Comparison of ENCODE assay signal across 9 cellular contexts in genomic region chr18:40413160-40413559, GRCh38.
DNase-seq lines count a peak whose midpoint lies in the region; ATAC-seq, FAIRE-seq and TF ChIP-seq lines count a peak whose summit lies in the region.
"Had no signal": no experiment of that assay in that cellular context is flagged by ENCODE, and none has a peak within 500 bp of the region (broad histone marks: within the 10 kb centered on the region; RNA-seq: fewer than 3 reads in every experiment).

No MANE protein-coding gene starts in this region.

- H3K4me3 ChIP-seq in fibroblast of lung (replicated peaks in 1 of 4; ENCODE audit: control extremely low read depth in 1 of 4, insufficient read depth in 1 of 4, low read depth in 3 of 4, low read length in 4 of 4) (no peak overlapping the region), skeletal muscle cell (ENCODE audit: low read depth, low read length) (no peak overlapping the region)
- H3K4me3 ChIP-seq: SK-N-MC had no signal

- no peaks in the 10 kb centered on the region for H4K20me1 ChIP-seq in fibroblast of lung (ENCODE audit: control insufficient read depth, extremely low read depth, insufficient read depth, low read length)

- TF ChIP-seq CTCF in fibroblast of lung (conservative IDR thresholded peaks at IDR 0.05 in 1 of 2, IDR thresholded peaks at IDR 0.05 in 1 of 2; ENCODE audit: low read depth in 1 of 2, low read length in 2 of 2) = peak; percentile 67 to 84

- ATAC-seq in GM18498 (IDR thresholded peaks at IDR 0.05; ENCODE audit: unreplicated experiment) = no peak
- no peak for ATAC-seq in GM18517 (IDR thresholded peaks at IDR 0.05; ENCODE audit: unreplicated experiment)
- no peak for ATAC-seq in GM21825 (IDR thresholded peaks at IDR 0.05; ENCODE audit: unreplicated experiment)

- H3K79me2 ChIP-seq in fibroblast of lung (ENCODE audit: control insufficient read depth, insufficient read depth, low read length) = no peaks in the 10 kb centered on the region

- no peak for FAIRE-seq in GM12892 (lab: Jason Lieb, UNC)

- no peak overlapping the region for H3K9ac ChIP-seq in fibroblast of lung (ENCODE audit: insufficient read depth, low read length)

- H2AFZ ChIP-seq in fibroblast of lung (ENCODE audit: low read length) = no peak overlapping the region

- H3K27me3 ChIP-seq in fibroblast of lung (ENCODE audit: control insufficient read depth, insufficient read depth, low read length) = no peaks in the 10 kb centered on the region

- DNase-seq in HuH-7 (ENCODE audit: low spot score) (peak; percentile 1), NCI-H774 (lab: John Stamatoyannopoulos, UW) (peak; percentile 7), fibroblast of lung (ENCODE audit: low read depth in 2 of 2) (peak in 1 of 2 donors; percentile 72), skeletal muscle cell (ENCODE audit: low read depth) (peak; percentile 28), GM12892 (ENCODE audit: insufficient read length) (no peak)

- H3K4me1 ChIP-seq in fibroblast of lung (ENCODE audit: control insufficient read depth, extremely low read depth, insufficient read depth, low read length) = no peaks in the 10 kb centered on the region

- no peak for TF ChIP-seq POLR2A in GM12892 (IDR thresholded peaks at IDR 0.05; ENCODE audit: low read depth, low read length)

- H3K27ac ChIP-seq in fibroblast of lung (ENCODE audit: insufficient read depth, low read length) = no peak overlapping the region
- H3K27ac ChIP-seq: SK-N-MC had no signal

- no peak overlapping the region for H3K4me2 ChIP-seq in fibroblast of lung (ENCODE audit: extremely low read depth, insufficient read depth, low read length)

- no peaks in the 10 kb centered on the region for H3K9me3 ChIP-seq in fibroblast of lung (ENCODE audit: control insufficient read depth, insufficient read depth, low read depth, low read length)

- no peaks in the 10 kb centered on the region for H3K36me3 ChIP-seq in fibroblast of lung (ENCODE audit: control insufficient read depth, insufficient read depth, low read length)
